Comparison of ENCODE assay signal across 11 cellular contexts in genomic region chr15:91864669-91865068, GRCh38. TPM values are rescaled to one million over a fixed set of nuclear protein-coding genes. Genes with fewer than 3 reads are reported as not detected.
DNase-seq lines count a peak whose midpoint lies in the region; ATAC-seq, FAIRE-seq and TF ChIP-seq lines count a peak whose summit lies in the region.
"Had no signal": no experiment of that assay in that cellular context is flagged by ENCODE, and none has a peak within 500 bp of the region (broad histone marks: within the 10 kb centered on the region; RNA-seq: fewer than 3 reads in every experiment).

No MANE protein-coding gene starts in this region.

- no peak overlapping the region for H3K4me3 ChIP-seq in CD4-positive, alpha-beta memory T cell (ENCODE audit: low read length in 2 of 2)
- H3K4me3 ChIP-seq in tibial nerve (no peak overlapping the region), pancreas (no peak overlapping the region)

- H3K4me1 Mint-ChIP-seq in CD4-positive, alpha-beta memory T cell: peaks cover 61 to 93% (median 81%) of the 10 kb centered on the region in 4 donors
- H3K4me1 Mint-ChIP-seq in activated CD8-positive, alpha-beta T cell treated with anti-CD3 and anti-CD28 coated beads for 36 hours (ENCODE audit: low read depth): peaks cover 46% of the 10 kb centered on the region

- intact Hi-C loops in CD4-positive, alpha-beta memory T cell (cut with micrococcal nuclease): loop anchor here (5.0 kb wide), 1 partner anchor 33 kb away; no protein-coding TSS in a partner anchor
- intact Hi-C loops in activated CD8-positive, alpha-beta T cell treated with anti-CD3 and anti-CD28 coated beads for 36 hours (cut with micrococcal nuclease): no loop called here
- intact Hi-C loops in pancreas (cut with DNase I): no loop called here

- no peaks in the 10 kb centered on the region for H3K9me3 Mint-ChIP-seq in CD4-positive, alpha-beta memory T cell
- H3K9me3 Mint-ChIP-seq in activated CD8-positive, alpha-beta T cell treated with anti-CD3 and anti-CD28 coated beads for 36 hours: no peaks in the 10 kb centered on the region
- H3K9me3 Mint-ChIP-seq: T-cell had no signal

- H3K27ac Mint-ChIP-seq in CD4-positive, alpha-beta memory T cell: peak overlapping the region in 5 of 7 donors; percentile 19 to 83 (median 55)
- no peak overlapping the region for H3K27ac Mint-ChIP-seq in activated CD8-positive, alpha-beta T cell treated with anti-CD3 and anti-CD28 coated beads for 36 hours

- no peaks in the 10 kb centered on the region for H3K36me3 Mint-ChIP-seq in CD4-positive, alpha-beta memory T cell
- no peaks in the 10 kb centered on the region for H3K36me3 Mint-ChIP-seq in activated CD8-positive, alpha-beta T cell treated with anti-CD3 and anti-CD28 coated beads for 36 hours (ENCODE audit: low read depth)
- H3K36me3 Mint-ChIP-seq: T-cell had no signal

- peak in 1 of 5 donors; percentile 61 for DNase-seq in CD4-positive, alpha-beta memory T cell
- peak; percentile 47 for DNase-seq in activated CD8-positive, alpha-beta T cell treated with anti-CD3 and anti-CD28 coated beads for 36 hours
- DNase-seq in central memory CD4-positive, alpha-beta T cell: no peak
- no peak for DNase-seq in tibial nerve (ENCODE audit: low spot score in 2 of 2)
- no peak for DNase-seq in pancreas
- DNase-seq: activated CD4-positive, alpha-beta T cell treated with anti-CD3 and anti-CD28 coated beads, Interleukin-2, amount 50 U/mL, for 48 hours; NCI-H1105 treated with DMSO at 0.1 percent for 48 hours had no signal

- WGBS in tibial nerve, 2 donors: 80 to 84% methylated on average over 9 of the region's 9 CpGs
- 52 to 57% methylated on average over 9 of the region's 9 CpGs for WGBS in pancreas, 2 donors

- H3K36me3 ChIP-seq in CD4-positive, alpha-beta memory T cell (ENCODE audit: insufficient read depth, low read length): no peaks in the 10 kb centered on the region
- H3K36me3 ChIP-seq in tibial nerve (no peaks in the 10 kb centered on the region), pancreas (no peaks in the 10 kb centered on the region)

- TF ChIP-seq EP300 in tibial nerve (IDR thresholded peaks at IDR 0.05): no peak

- H3K27me3 Mint-ChIP-seq in CD4-positive, alpha-beta memory T cell: no peaks in the 10 kb centered on the region
- peaks cover 3% of the 10 kb centered on the region for H3K27me3 Mint-ChIP-seq in activated CD8-positive, alpha-beta T cell treated with anti-CD3 and anti-CD28 coated beads for 36 hours
- H3K27me3 Mint-ChIP-seq: T-cell had no signal

- H3K4me3 Mint-ChIP-seq in CD4-positive, alpha-beta memory T cell: peak overlapping the region in 5 of 8 donors; percentile 11 to 77 (median 66)
- no peak overlapping the region for H3K4me3 Mint-ChIP-seq in activated CD8-positive, alpha-beta T cell treated with anti-CD3 and anti-CD28 coated beads for 36 hours

- no peaks in the 10 kb centered on the region for H3K27me3 ChIP-seq in CD4-positive, alpha-beta memory T cell (ENCODE audit: insufficient read depth, low read length)
- H3K27me3 ChIP-seq in layer of hippocampus (ENCODE audit: control insufficient read depth, insufficient read depth, low read length) (no peaks in the 10 kb centered on the region), tibial nerve (no peaks in the 10 kb centered on the region), pancreas (no peaks in the 10 kb centered on the region)

- no peak for TF ChIP-seq POLR2A in tibial nerve (IDR thresholded peaks at IDR 0.05)

- no peaks in the 10 kb centered on the region for H3K9me3 ChIP-seq in CD4-positive, alpha-beta memory T cell (ENCODE audit: control insufficient read depth in 1 of 2, low read length in 2 of 2)
- H3K9me3 ChIP-seq in tibial nerve (no peaks in the 10 kb centered on the region), pancreas (no peaks in the 10 kb centered on the region)

- POLR2A ChIA-PET in CD4-positive, alpha-beta memory T cell (lab: Charles Lee; ENCODE audit: partially characterized antibody): interaction anchor here (3.6 kb wide), 1 partner anchor 11 kb away, joined by 26 read pairs; the partner anchor contains the start of gene SLCO3A1
- POLR2A ChIA-PET in activated CD8-positive, alpha-beta T cell treated with anti-CD3 and anti-CD28 coated beads for 36 hours (lab: Charles Lee): interaction anchor here (1.5 kb wide), 1 partner anchor 9 kb away, joined by 3 read pairs; no protein-coding TSS in a partner anchor

- FAIRE-seq in pancreas (lab: Jason Lieb, UNC): no peak

- ATAC-seq in GM21825 (IDR thresholded peaks at IDR 0.05; ENCODE audit: unreplicated experiment): peak; percentile 56
- peak; percentile 68 for ATAC-seq in activated CD8-positive, alpha-beta T cell treated with anti-CD3 and anti-CD28 coated beads for 36 hours
- no peak for ATAC-seq in pancreas
- no peak for ATAC-seq in HG02870 (IDR thresholded peaks at IDR 0.05; ENCODE audit: unreplicated experiment)

- no peak for TF ChIP-seq CTCF in activated CD8-positive, alpha-beta T cell treated with anti-CD3 and anti-CD28 coated beads for 36 hours (IDR thresholded peaks at IDR 0.05)
- TF ChIP-seq CTCF in tibial nerve (IDR thresholded peaks at IDR 0.05) (no peak), pancreas (IDR thresholded peaks at IDR 0.05) (no peak)

- peaks cover 97% of the 10 kb centered on the region for H3K4me1 ChIP-seq in CD4-positive, alpha-beta memory T cell (ENCODE audit: insufficient read depth, low read length)
- peaks cover 0 to 43% (median 0%) of the 10 kb centered on the region in 4 donors for H3K4me1 ChIP-seq in tibial nerve
- no peaks in the 10 kb centered on the region for H3K4me1 ChIP-seq in pancreas

- H3K27ac ChIP-seq in CD4-positive, alpha-beta memory T cell (ENCODE audit: low read depth, low read length): no peak overlapping the region
- H3K27ac ChIP-seq in layer of hippocampus (ENCODE audit: low read depth, low read length): peak overlapping the region; percentile 8
- peak overlapping the region in 2 of 4 donors; percentile 75 to 83 for H3K27ac ChIP-seq in tibial nerve
- no peak overlapping the region for H3K27ac ChIP-seq in pancreas

- CTCF ChIA-PET in CD4-positive, alpha-beta memory T cell (lab: Charles Lee; ENCODE audit: partially characterized antibody): interaction anchor here (1.6 to 11.5 kb wide), 3 partner anchors 13 to 213 kb away, joined by 3 to 112 read pairs (median 15); partner anchors contain the start of gene SLCO3A1
- CTCF ChIA-PET in activated CD8-positive, alpha-beta T cell treated with anti-CD3 and anti-CD28 coated beads for 36 hours (lab: Charles Lee): interaction anchor here (1.2 to 3.4 kb wide), 3 partner anchors 13 to 158 kb away, joined by 4 to 12 read pairs (median 5); no protein-coding TSS in a partner anchor

RNA-seq across cellular contexts. Expression of gene SLCO3A1, which starts 11.2 kb away (rescaled TPM):
- 10 to 100 TPM; 30.9 to 31.5 TPM for total RNA-seq in CD4-positive, alpha-beta memory T cell
- 10 to 100 TPM; 32.4 to 61.3 TPM for polyA plus RNA-seq in CD4-positive, alpha-beta memory T cell
- 1 to 10 TPM; 4.2 to 4.8 TPM for total RNA-seq in activated CD8-positive, alpha-beta T cell treated with anti-CD3 and anti-CD28 coated beads for 36 hours
- total RNA-seq in tibial nerve (10 to 100 TPM; 13.8 to 20.2 (median 14.3) TPM), pancreas (10 to 100 TPM in 1 of 6 donors, 1 to 10 TPM in 5; 3.4 to 15.5 (median 4.2) TPM)
- polyA plus RNA-seq in pancreas: 1 to 10 TPM; 8.6 to 9.4 TPM

Comparison
In these comparisons a context has a peak if more than half of its experiments do, and no peak if none do; other contexts are left out.
1. ATAC-seq: peak in GM21825 (single experiment) and activated CD8-positive, alpha-beta T cell treated with anti-CD3 and anti-CD28 coated beads for 36 hours (single experiment); none in pancreas (0 of 4) and HG02870 (single experiment).